10 cellular contexts compared by ENCODE assay signal in genomic region chr17:78875738-78876597, GRCh38. TPM values are rescaled to one million over a fixed set of nuclear protein-coding genes. Genes with fewer than 3 reads are reported as not detected.
DNase-seq lines count a peak whose midpoint lies in the region; ATAC-seq and TF ChIP-seq lines count a peak whose summit lies in the region.
"Had no signal": no experiment of that assay in that cellular context is flagged by ENCODE, and none has a peak within 500 bp of the region (broad histone marks: within the 10 kb centered on the region; RNA-seq: fewer than 3 reads in every experiment).

No MANE protein-coding gene starts in this region.

- H3K36me3 ChIP-seq in endodermal cell (ENCODE audit: control insufficient read depth, insufficient read depth, low read length) = peaks cover 10% of the 10 kb centered on the region

- H3K4me1 ChIP-seq in endodermal cell (ENCODE audit: control insufficient read depth, insufficient read depth, low read length) = no peaks in the 10 kb centered on the region

- ATAC-seq in HG03280 (IDR thresholded peaks at IDR 0.05; ENCODE audit: unreplicated experiment) (no peak), GM21447 (IDR thresholded peaks at IDR 0.05; ENCODE audit: unreplicated experiment) (no peak)
- ATAC-seq: activated CD4-positive, CD25-positive, alpha-beta regulatory T cell treated with anti-CD3 and anti-CD28 coated beads, Interleukin-2, amount 50 U/mL, for 24 hours had no signal

- H3K27ac ChIP-seq in C4-2B (peak overlapping the region; percentile 79), endodermal cell (ENCODE audit: low read depth, low read length) (peak overlapping the region; percentile 38)

- H3K4me3 ChIP-seq in endodermal cell (ENCODE audit: low read length) = no peak overlapping the region

- H3K9ac ChIP-seq in endodermal cell (ENCODE audit: extremely low read depth, low read length, poor library complexity, severe bottlenecking) = no peak overlapping the region

- H3K4me1 Mint-ChIP-seq in endodermal cell = peaks cover 7% of the 10 kb centered on the region
- peaks cover 68% of the 10 kb centered on the region for H3K4me1 Mint-ChIP-seq in osteocyte (ENCODE audit: unreplicated experiment)
- peaks cover 16% of the 10 kb centered on the region for H3K4me1 Mint-ChIP-seq in activated naive CD8-positive, alpha-beta T cell treated with anti-CD3 and anti-CD28 coated beads for 36 hours

- H3K36me3 Mint-ChIP-seq in endodermal cell (ENCODE audit: low read depth) (peaks cover 19% of the 10 kb centered on the region), osteocyte (ENCODE audit: unreplicated experiment) (peaks cover 19% of the 10 kb centered on the region)
- no peaks in the 10 kb centered on the region for H3K36me3 Mint-ChIP-seq in activated naive CD8-positive, alpha-beta T cell treated with anti-CD3 and anti-CD28 coated beads for 36 hours

- WGBS in endodermal cell (ENCODE audit: insufficient coverage in 1 of 2, insufficient read length in 1 of 2), 2 experiments = 90 to 91% methylated on average over 9 to 14 of the region's 14 CpGs

- no peak for TF ChIP-seq CTCF in C4-2B (conservative IDR thresholded peaks at IDR 0.05)
- no peak for TF ChIP-seq CTCF in endodermal cell (conservative IDR thresholded peaks at IDR 0.05)
- TF ChIP-seq CTCF in osteocyte (IDR thresholded peaks at IDR 0.05) = no peak

- H3K9me3 Mint-ChIP-seq in endodermal cell (no peaks in the 10 kb centered on the region), osteocyte (ENCODE audit: unreplicated experiment) (no peaks in the 10 kb centered on the region)
- H3K9me3 Mint-ChIP-seq in activated naive CD8-positive, alpha-beta T cell treated with anti-CD3 and anti-CD28 coated beads for 36 hours = no peaks in the 10 kb centered on the region
- H3K9me3 Mint-ChIP-seq: immature natural killer cell had no signal

- DNase-seq in NCI-H524 (lab: John Stamatoyannopoulos, UW) (peak; percentile 96 to 98), endodermal cell (peak; percentile 53), osteocyte (ENCODE audit: extremely low spot score, unreplicated experiment) (no peak), NCI-H748 (lab: John Stamatoyannopoulos, UW; ENCODE audit: unreplicated experiment) (no peak)
- DNase-seq in activated naive CD8-positive, alpha-beta T cell treated with anti-CD3 and anti-CD28 coated beads for 36 hours = no peak
- DNase-seq: immature natural killer cell had no signal

- H3K27me3 ChIP-seq in endodermal cell (ENCODE audit: control insufficient read depth, insufficient read depth, low read length, poor library complexity, severe bottlenecking) = no peaks in the 10 kb centered on the region

- H3K27me3 Mint-ChIP-seq in endodermal cell (ENCODE audit: insufficient read depth) (no peaks in the 10 kb centered on the region), osteocyte (ENCODE audit: unreplicated experiment) (no peaks in the 10 kb centered on the region)
- peaks cover 3% of the 10 kb centered on the region for H3K27me3 Mint-ChIP-seq in activated naive CD8-positive, alpha-beta T cell treated with anti-CD3 and anti-CD28 coated beads for 36 hours

- peak overlapping the region; percentile 48 for H3K27ac Mint-ChIP-seq in endodermal cell
- H3K27ac Mint-ChIP-seq in osteocyte (ENCODE audit: unreplicated experiment) = peak overlapping the region; percentile 68
- H3K27ac Mint-ChIP-seq in activated naive CD8-positive, alpha-beta T cell treated with anti-CD3 and anti-CD28 coated beads for 36 hours = no peak overlapping the region
- H3K27ac Mint-ChIP-seq: immature natural killer cell had no signal

- H3K9me3 ChIP-seq in endodermal cell (ENCODE audit: control insufficient read depth, low read length) = no peaks in the 10 kb centered on the region

- H3K4me3 Mint-ChIP-seq in endodermal cell (no peak overlapping the region), osteocyte (ENCODE audit: unreplicated experiment) (no peak overlapping the region)
- H3K4me3 Mint-ChIP-seq in activated naive CD8-positive, alpha-beta T cell treated with anti-CD3 and anti-CD28 coated beads for 36 hours = no peak overlapping the region
- H3K4me3 Mint-ChIP-seq: immature natural killer cell had no signal

RNA-seq across cellular contexts. Expression of gene CEP295NL, which starts 27.0 kb away (rescaled TPM):
- 1 to 10 TPM in 1 of 2 donors, under 1 TPM in 1; 0.97 to 2.2 TPM for total RNA-seq in endodermal cell
- polyA plus RNA-seq in endodermal cell (2013, experiment 1 of 2) = 0.43 TPM
- 0.37 TPM for polyA plus RNA-seq in endodermal cell (2013, experiment 2 of 2)
- 7.3 and 9.2 TPM in 2 replicates for total RNA-seq in osteocyte
- under 1 TPM in 1 of 2 experiments, not detected in 1; 0.19 TPM for total RNA-seq in activated naive CD8-positive, alpha-beta T cell treated with anti-CD3 and anti-CD28 coated beads for 36 hours
- polyA plus RNA-seq: immature natural killer cell had no signal

RNA-seq across cellular contexts. Expression of gene USP36, which starts 35.4 kb away (rescaled TPM):
- total RNA-seq in endodermal cell (10 to 100 TPM; 57.1 to 62.5 TPM), osteocyte (56.2 and 66.7 TPM in 2 replicates)
- polyA plus RNA-seq in endodermal cell (2013, experiment 1 of 2) = 22.4 TPM
- polyA plus RNA-seq in endodermal cell (2013, experiment 2 of 2) = 26.5 TPM
- 100 to 1,000 TPM; 126 to 128 TPM for total RNA-seq in activated naive CD8-positive, alpha-beta T cell treated with anti-CD3 and anti-CD28 coated beads for 36 hours

RNA-seq across cellular contexts. Expression of gene TIMP2, which starts 49.2 kb away (rescaled TPM):
- 10 to 100 TPM; 36.9 to 42.7 TPM for total RNA-seq in endodermal cell
- polyA plus RNA-seq in endodermal cell (2013, experiment 1 of 2) = 61.1 TPM
- 60.7 TPM for polyA plus RNA-seq in endodermal cell (2013, experiment 2 of 2)
- total RNA-seq in osteocyte = 1,096 and 1,211 TPM in 2 replicates
- 1 to 10 TPM; 1.2 to 1.3 TPM for total RNA-seq in activated naive CD8-positive, alpha-beta T cell treated with anti-CD3 and anti-CD28 coated beads for 36 hours

Comparison
In these comparisons a context has a peak if more than half of its experiments do, and no peak if none do; other contexts are left out.
1. DNase-seq: peak in NCI-H524 (2 of 2) and endodermal cell (single experiment); none in osteocyte (single experiment), NCI-H748 (single experiment) and activated naive CD8-positive, alpha-beta T cell treated with anti-CD3 and anti-CD28 coated beads for 36 hours (single experiment).
2. RNA of gene TIMP2, which starts 49.2 kb away (total RNA-seq): 1,096 to 1,211 TPM in osteocyte; 36.9 to 42.7 TPM in endodermal cell and 1.2 to 1.3 TPM in activated naive CD8-positive, alpha-beta T cell treated with anti-CD3 and anti-CD28 coated beads for 36 hours; every median in the first group is over 10 times any median in the second.